1 cellular context compared by ENCODE assay signal in the genomic region with DNA sequence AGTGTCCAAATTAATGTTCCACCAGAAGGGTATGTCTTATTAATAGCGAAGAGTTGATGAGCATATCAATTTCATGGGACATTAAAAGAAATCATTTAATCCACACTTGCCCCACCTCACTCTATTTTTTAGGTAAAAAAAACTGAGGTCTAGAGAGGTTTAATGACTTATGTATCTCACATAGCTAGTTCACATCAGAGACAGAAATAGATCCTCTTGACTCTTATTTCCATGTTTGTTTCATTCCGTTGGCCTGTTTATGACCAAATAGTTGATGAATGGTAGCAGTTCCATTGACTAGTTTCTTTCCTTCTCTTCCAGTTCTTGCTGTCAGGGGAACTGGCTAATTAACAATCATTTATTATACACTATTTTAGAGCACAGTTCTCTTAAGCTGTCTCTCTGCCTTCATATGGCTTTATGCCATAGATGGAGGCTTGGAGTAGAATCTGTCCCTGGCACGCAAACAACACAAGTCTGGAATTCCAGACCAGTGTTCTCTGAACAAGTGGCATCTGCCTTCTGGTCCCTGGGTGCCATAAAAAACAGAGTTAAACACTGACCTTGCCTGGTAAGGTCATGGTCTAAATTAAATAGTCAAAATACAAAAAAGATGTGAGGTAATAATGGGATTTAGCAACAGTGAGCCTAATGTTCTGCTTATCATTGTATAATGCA.
TF ChIP-seq lines count a peak whose summit lies in the region.

No MANE protein-coding gene starts in this region.

TF ChIP-seq in H1, 55 proteins besides CTCF, POLR2A, EP300 and RAD21:
- TF ChIP-seq CHD1 (IDR thresholded peaks at IDR 0.05; ENCODE audit: low read depth, low read length), result no peak
- TF ChIP-seq, protein P1, sequence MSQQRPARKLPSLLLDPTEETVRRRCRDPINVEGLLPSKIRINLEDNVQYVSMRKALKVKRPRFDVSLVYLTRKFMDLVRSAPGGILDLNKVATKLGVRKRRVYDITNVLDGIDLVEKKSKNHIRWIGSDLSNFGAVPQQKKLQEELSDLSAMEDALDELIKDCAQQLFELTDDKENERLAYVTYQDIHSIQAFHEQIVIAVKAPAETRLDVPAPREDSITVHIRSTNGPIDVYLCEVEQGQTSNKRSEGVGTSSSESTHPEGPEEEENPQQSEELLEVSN (IDR thresholded peaks at IDR 0.05), result no peak
- TF ChIP-seq SUZ12 (IDR thresholded peaks at IDR 0.05; ENCODE audit: low read length), result no peak
- TF ChIP-seq SP2 (IDR thresholded peaks at IDR 0.05; ENCODE audit: low read length), result no peak
- no peak for TF ChIP-seq EGR1 (IDR thresholded peaks at IDR 0.05; ENCODE audit: borderline replicate concordance, low read depth, low read length)
- TF ChIP-seq TEAD4 (IDR thresholded peaks at IDR 0.05; ENCODE audit: low read depth, low read length), result no peak
- no peak for TF ChIP-seq CHD2 (IDR thresholded peaks at IDR 0.05; ENCODE audit: low read length)
TF ChIP-seq in H1: peak in this region for 0.
